In the genomic region with DNA sequence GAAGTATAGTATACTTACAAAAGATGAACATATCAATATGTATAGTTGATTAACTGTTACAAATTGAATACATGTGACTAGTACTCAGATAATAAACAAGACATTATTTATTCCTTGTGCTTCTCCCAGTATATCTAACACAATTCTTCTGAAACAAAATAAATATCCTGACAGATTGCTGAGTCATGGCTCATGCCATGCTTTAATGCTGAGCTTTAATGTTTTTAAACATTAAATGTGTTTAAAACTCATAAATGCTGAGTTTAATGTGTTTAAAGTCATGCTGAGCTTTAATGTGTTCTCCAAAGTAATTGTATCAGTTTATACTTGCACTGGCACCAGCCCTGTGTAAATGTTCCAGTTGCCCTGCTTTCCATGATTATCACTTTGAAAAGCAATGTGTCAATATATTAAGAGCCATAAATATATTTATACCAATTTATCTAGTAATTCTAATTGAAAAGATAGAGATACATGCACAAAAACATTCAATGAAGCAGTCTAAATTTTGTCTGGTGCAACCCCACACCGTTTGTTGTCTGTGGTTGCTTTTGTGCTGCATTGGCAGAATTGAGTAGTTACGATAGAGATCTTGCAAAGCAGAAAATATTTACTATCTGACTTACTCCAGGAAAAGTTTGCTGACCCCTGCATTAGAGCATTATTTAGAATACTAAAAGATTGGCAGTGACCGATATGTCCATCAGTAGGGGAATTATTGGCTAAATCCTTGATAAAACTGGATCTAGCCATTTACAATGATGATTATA, we compare ENCODE assay signal across 21 cellular contexts.
"Had no signal": no experiment of that assay in that cellular context is flagged by ENCODE, and none has a peak within 500 bp of the region (broad histone marks: within the 10 kb centered on the region; RNA-seq: fewer than 3 reads in every experiment).

No MANE protein-coding gene starts in this region.

- H3K9ac ChIP-seq: parathyroid adenoma had no signal

- H3K36me3 Mint-ChIP-seq: natural killer cell treated with Interleukin-12 subunit alpha and Interleukin-12 subunit beta and Interleukin-15 and Interleukin-18, amount 100 ng/mL, for 72 hours had no signal

- H3K27ac ChIP-seq: brain microvascular endothelial cell, colonic mucosa, neutrophil, parathyroid adenoma, spleen, tibial artery had no signal

- H3K27me3 ChIP-seq: brain microvascular endothelial cell, colonic mucosa, neutrophil, spleen, tibial artery had no signal

- H3K36me3 ChIP-seq: brain microvascular endothelial cell, colonic mucosa, neutrophil, spleen, tibial artery had no signal

- H3K4me3 Mint-ChIP-seq: activated T-cell treated with anti-CD3 and anti-CD28 coated beads, Interleukin-2, amount 50 U/mL, for 72 hours; central memory CD8-positive, alpha-beta T cell; natural killer cell treated with Interleukin-12 subunit alpha and Interleukin-12 subunit beta and Interleukin-15 and Interleukin-18, amount 100 ng/mL, for 72 hours had no signal

- H3K27ac Mint-ChIP-seq: natural killer cell treated with Interleukin-12 subunit alpha and Interleukin-12 subunit beta and Interleukin-15 and Interleukin-18, amount 100 ng/mL, for 72 hours had no signal

- H2AFZ ChIP-seq: parathyroid adenoma had no signal

- H3K27me3 Mint-ChIP-seq: central memory CD8-positive, alpha-beta T cell had no signal

- DNase-seq: activated CD4-positive, alpha-beta T cell treated with anti-CD3 and anti-CD28 coated beads, Interleukin-2, amount 50 U/mL, for 1 hour; activated CD8-positive, alpha-beta memory T cell treated with anti-CD3 and anti-CD28 coated beads for 24 hours; activated CD8-positive, alpha-beta memory T cell treated with anti-CD3 and anti-CD28 coated beads, Interleukin-2, amount 50 U/mL, for 48 hours; activated effector memory CD4-positive, alpha-beta T cell treated with anti-CD3 and anti-CD28 coated beads, Interleukin-2, amount 50 U/mL, for 16 hours; activated naive CD4-positive, alpha-beta T cell treated with anti-CD3 and anti-CD28 coated beads, Interleukin-2, amount 50 U/mL, for 16 hours; activated T-cell treated with anti-CD3 and anti-CD28 coated beads, Interleukin-2, amount 50 U/mL, for 72 hours; aorta; brain microvascular endothelial cell; colonic mucosa; left colon; spleen; stimulated activated CD4-positive, alpha-beta T cell treated with anti-CD3 and anti-CD28 coated beads, Interleukin-4, amount 100 ng/mL, for 4 hours; stimulated activated naive CD4-positive, alpha-beta T cell; T1000; tibial artery had no signal

- ATAC-seq: activated T-cell treated with anti-CD3 and anti-CD28 coated beads, Interleukin-2, amount 50 U/mL, for 72 hours; left colon; natural killer cell treated with Interleukin-12 subunit alpha and Interleukin-12 subunit beta and Interleukin-15 and Interleukin-18, amount 100 ng/mL, for 72 hours had no signal

- H3K9me3 ChIP-seq: colonic mucosa, neutrophil, spleen, tibial artery had no signal

- H3K4me1 Mint-ChIP-seq: central memory CD8-positive, alpha-beta T cell had no signal

- H3K9me3 Mint-ChIP-seq: activated T-cell treated with anti-CD3 and anti-CD28 coated beads, Interleukin-2, amount 50 U/mL, for 72 hours; central memory CD8-positive, alpha-beta T cell; natural killer cell treated with Interleukin-12 subunit alpha and Interleukin-12 subunit beta and Interleukin-15 and Interleukin-18, amount 100 ng/mL, for 72 hours had no signal

- H3K4me3 ChIP-seq: colonic mucosa, lung, spleen, tibial artery had no signal

- FAIRE-seq: urothelium cell line had no signal

- H3K4me1 ChIP-seq: colonic mucosa, parathyroid adenoma, spleen had no signal
